16 cellular contexts compared by ENCODE assay signal in the genomic region with DNA sequence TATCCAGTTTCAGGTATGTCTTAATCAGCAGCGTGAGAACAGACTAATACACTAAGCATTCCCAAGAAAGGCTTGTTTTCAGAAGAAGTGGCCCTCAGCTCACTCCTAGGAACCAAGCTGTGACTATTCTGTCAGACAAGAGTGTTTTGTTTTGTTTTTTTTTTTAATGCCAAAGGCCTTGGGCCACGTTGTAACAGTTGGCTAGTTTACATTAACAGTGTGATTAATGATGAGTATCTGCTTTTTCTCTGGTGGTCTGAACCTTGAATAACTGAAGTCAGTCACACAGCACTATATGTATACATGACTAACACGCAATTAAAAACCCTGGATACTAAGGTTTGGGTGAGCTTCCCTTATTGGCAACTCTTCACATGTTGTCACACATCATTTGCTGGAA. TPM values are rescaled to one million over a fixed set of nuclear protein-coding genes. Genes with fewer than 3 reads are reported as not detected.
DNase-seq lines count a peak whose midpoint lies in the region; ATAC-seq and TF ChIP-seq lines count a peak whose summit lies in the region.
"Had no signal": no experiment of that assay in that cellular context is flagged by ENCODE, and none has a peak within 500 bp of the region (broad histone marks: within the 10 kb centered on the region; RNA-seq: fewer than 3 reads in every experiment).

No MANE protein-coding gene starts in this region.

- H3K79me1 ChIP-seq in IMR-90 (ENCODE audit: low read depth in 1 of 2, low read length in 2 of 2) (peaks cover 12 to 30% of the 10 kb centered on the region in 2 experiments), mesenchymal stem cell (replicated peaks; ENCODE audit: low read length, poor library complexity, severe bottlenecking) (peaks cover 4% of the 10 kb centered on the region)

- no peak overlapping the region for H2BK20ac ChIP-seq in IMR-90 (ENCODE audit: low read depth, low read length)

- no peak overlapping the region for H2BK12ac ChIP-seq in mesenchymal stem cell (ENCODE audit: low read length in 2 of 2)

- DNase-seq in Daoy (ENCODE audit: low read depth), result peak; percentile 5
- peak; percentile 36 for DNase-seq in IMR-90
- peak; percentile 20 for DNase-seq in astrocyte of the spinal cord (ENCODE audit: low read depth, low spot score)
- DNase-seq in mesenchymal stem cell, result peak; percentile 38
- DNase-seq in GM23338 (ENCODE audit: low spot score), result no peak
- no peak for DNase-seq in substantia nigra (lab: John Stamatoyannopoulos, UW)
- no peak for DNase-seq in DMS 273 (lab: John Stamatoyannopoulos, UW; ENCODE audit: unreplicated experiment)
- DNase-seq: DMS 273 treated with DMSO at 0.1 percent for 48 hours, KBM-7, NCI-H1092, NCI-H2081 treated with DMSO at 0.1 percent for 48 hours, NCI-H510A, NCI-H774, SK-N-SH had no signal

- no peaks in the 10 kb centered on the region; the same call in 1 of the 2 replicates for H3K9me1 ChIP-seq in IMR-90 (ENCODE audit: insufficient read depth, low read length)

- H4K20me1 ChIP-seq in IMR-90 (ENCODE audit: insufficient read depth, low read length) (no peaks in the 10 kb centered on the region), GM23338 (replicated peaks; ENCODE audit: insufficient read depth) (no peaks in the 10 kb centered on the region)

- H3K27me3 ChIP-seq in IMR-90 (ENCODE audit: control insufficient read depth, insufficient read depth, low read length), result no peaks in the 10 kb centered on the region
- no peaks in the 10 kb centered on the region for H3K27me3 ChIP-seq in mesenchymal stem cell (ENCODE audit: control insufficient read depth in 1 of 2, insufficient read depth in 1 of 2, low read length in 2 of 2)
- H3K27me3 ChIP-seq in GM23338 (ENCODE audit: insufficient read depth), result no peaks in the 10 kb centered on the region
- H3K27me3 ChIP-seq: BLaER1 treated with 17β-estradiol and CSF1 and Interleukin-3, amounts not matched to agents 10 nM and 100 nM had no signal

- H3K27ac Mint-ChIP-seq in GM23338, result no peak overlapping the region

- no peaks in the 10 kb centered on the region for H3F3A ChIP-seq in GM23338 (replicated peaks; ENCODE audit: low read depth)

- H3K4me3 ChIP-seq in IMR-90 (ENCODE audit: insufficient read depth, low read depth, low read length), result no peak overlapping the region
- H3K4me3 ChIP-seq in astrocyte of the spinal cord (ENCODE audit: low read depth, low read length), result no peak overlapping the region
- H3K4me3 ChIP-seq in mesenchymal stem cell (ENCODE audit: insufficient read depth in 1 of 2, low read depth in 1 of 2, low read length in 2 of 2), result no peak overlapping the region
- H3K4me3 ChIP-seq in GM23338, result no peak overlapping the region
- H3K4me3 ChIP-seq: BLaER1 treated with 17β-estradiol and CSF1 and Interleukin-3, amounts not matched to agents 10 nM and 100 nM; HAP-1 had no signal

- peak overlapping the region; percentile 11 for H2BK5ac ChIP-seq in IMR-90 (ENCODE audit: low read depth, low read length, poor library complexity, severe bottlenecking)
- H2BK5ac ChIP-seq in mesenchymal stem cell (ENCODE audit: low read depth, low read length, poor library complexity, severe bottlenecking), result no peak overlapping the region

- H3K9ac ChIP-seq in IMR-90 (ENCODE audit: low read depth, low read length) (no peak overlapping the region), mesenchymal stem cell (ENCODE audit: low read length) (no peak overlapping the region)
- H3K9ac ChIP-seq: BLaER1 treated with 17β-estradiol and CSF1 and Interleukin-3, amounts not matched to agents 10 nM and 100 nM; SK-N-SH had no signal

- BruUV-seq in IMR-90 (replicated peaks; lab: Mats Ljungman, UMichigan), result no TSS peak

- TF ChIP-seq CTCF in IMR-90 (conservative IDR thresholded peaks at IDR 0.05; ENCODE audit: low read depth, low read length) (no peak), astrocyte of the spinal cord (IDR thresholded peaks at IDR 0.05; ENCODE audit: low read depth, low read length) (no peak), GM23338 (conservative IDR thresholded peaks at IDR 0.05; ENCODE audit: low read depth in 2 of 2) (no peak)

- peak overlapping the region; percentile 39; the same call in 1 of the 2 replicates for H2AK5ac ChIP-seq in IMR-90 (ENCODE audit: low read depth, low read length)
- H2AK5ac ChIP-seq in mesenchymal stem cell (ENCODE audit: low read length, severe bottlenecking), result no peak overlapping the region

- H3K4me2 ChIP-seq in IMR-90 (ENCODE audit: low read depth, low read length), result no peak overlapping the region
- H3K4me2 ChIP-seq in mesenchymal stem cell (ENCODE audit: low read length, poor library complexity, severe bottlenecking), result no peak overlapping the region
- H3K4me2 ChIP-seq in GM23338, result no peak overlapping the region
- H3K4me2 ChIP-seq: SK-N-SH had no signal

- H3K23ac ChIP-seq in IMR-90 (ENCODE audit: low read depth, low read length), result no peak overlapping the region
- no peak overlapping the region for H3K23ac ChIP-seq in mesenchymal stem cell (ENCODE audit: low read length in 2 of 2)

- dilution Hi-C loops in IMR-90 (cut with HindIII; ENCODE audit: low sequenced_read_pairs, unreplicated experiment), result no loop called here

- no peak for TF ChIP-seq POLR2A in IMR-90 (IDR thresholded peaks at IDR 0.05; ENCODE audit: low read depth, low read length)

- H3K9me3 Mint-ChIP-seq in GM23338, result peaks cover 3% of the 10 kb centered on the region; the same call in 1 of the 3 replicates

- H4K91ac ChIP-seq in IMR-90 (ENCODE audit: insufficient read depth, low read depth, low read length), result no peak overlapping the region
- no peak overlapping the region for H4K91ac ChIP-seq in mesenchymal stem cell (ENCODE audit: low read length)

- TF ChIP-seq RAD21 in IMR-90 (IDR thresholded peaks at IDR 0.05; ENCODE audit: low read length), result no peak

- peaks cover 5% of the 10 kb centered on the region; the same call in 2 of the 3 replicates for H3K4me1 Mint-ChIP-seq in GM23338

- H2AK9ac ChIP-seq in IMR-90 (replicated peaks; ENCODE audit: low read depth, low read length, poor library complexity), result no peak overlapping the region

- no peaks in the 10 kb centered on the region for H3K27me3 Mint-ChIP-seq in GM23338 (ENCODE audit: insufficient read depth, low read depth, poor library complexity)

- H2AFZ ChIP-seq in IMR-90 (replicated peaks; ENCODE audit: low read length, poor library complexity) (no peak overlapping the region), mesenchymal stem cell (ENCODE audit: low read depth, low read length) (no peak overlapping the region), GM23338 (no peak overlapping the region)

- H3K36me3 ChIP-seq in IMR-90 (ENCODE audit: control insufficient read depth, insufficient read depth, low read length), result no peaks in the 10 kb centered on the region
- H3K36me3 ChIP-seq in mesenchymal stem cell (ENCODE audit: control insufficient read depth in 1 of 2, insufficient read depth in 2 of 2, low read depth in 1 of 2, low read length in 2 of 2), result peaks cover 0 to 4% of the 10 kb centered on the region in 2 experiments
- H3K36me3 ChIP-seq in GM23338 (ENCODE audit: insufficient read depth), result no peaks in the 10 kb centered on the region
- H3K36me3 ChIP-seq: HAP-1 had no signal

- H4K5ac ChIP-seq in IMR-90 (ENCODE audit: low read depth, low read length), result no peak overlapping the region

- no peak overlapping the region for H3K27ac ChIP-seq in IMR-90 (ENCODE audit: insufficient read depth, low read length)
- no peak overlapping the region for H3K27ac ChIP-seq in mesenchymal stem cell (ENCODE audit: low read length, poor library complexity, severe bottlenecking)
- H3K27ac ChIP-seq in GM23338 (ENCODE audit: low read depth), result no peak overlapping the region
- no peak overlapping the region for H3K27ac ChIP-seq in substantia nigra (ENCODE audit: low read depth, low read length, poor library complexity, severe bottlenecking)

- H3K4ac ChIP-seq in IMR-90 (ENCODE audit: low read depth, low read length) (no peak overlapping the region), mesenchymal stem cell (ENCODE audit: low read depth in 1 of 2, low read length in 2 of 2) (no peak overlapping the region)

- H3K56ac ChIP-seq in IMR-90 (ENCODE audit: extremely low read depth, insufficient read depth, low read length), result no peak overlapping the region

- H2BK120ac ChIP-seq in IMR-90 (ENCODE audit: low read depth, low read length) (no peak overlapping the region), mesenchymal stem cell (ENCODE audit: low read depth, low read length) (no peak overlapping the region)

- intact Hi-C loops in IMR-90 (cut with micrococcal nuclease), result no loop called here

- no peak overlapping the region for H3K4me3 Mint-ChIP-seq in GM23338

- H3K36me3 Mint-ChIP-seq in GM23338 (ENCODE audit: low read depth), result peaks cover 3% of the 10 kb centered on the region; the same call in 1 of the 3 replicates

- H2BK15ac ChIP-seq in IMR-90 (ENCODE audit: low read depth, low read length) (no peak overlapping the region), mesenchymal stem cell (ENCODE audit: low read depth, poor library complexity, severe bottlenecking) (no peak overlapping the region)

- POLR2A ChIA-PET in IMR-90 (lab: Charles Lee; ENCODE audit: unreplicated experiment), result no interaction called here

- no peaks in the 10 kb centered on the region for H3K9me2 ChIP-seq in GM23338 (ENCODE audit: insufficient read depth)
- H3K9me2 ChIP-seq: SK-N-SH had no signal

- H3K18ac ChIP-seq in IMR-90 (ENCODE audit: low read depth, low read length) (no peak overlapping the region), mesenchymal stem cell (ENCODE audit: low read depth in 1 of 2, low read length in 2 of 2) (no peak overlapping the region)

- ATAC-seq in IMR-90 (ENCODE audit: low read depth), result no peak
- no peak for ATAC-seq in GM23338

- CTCF ChIA-PET in IMR-90 (lab: Yijun Ruan, JAX), result no interaction called here

- H3K14ac ChIP-seq in IMR-90 (replicated peaks; ENCODE audit: low read depth, low read length), result 0 out of 2 replicates have a peak overlapping the region, but pooled peaks have one; percentile 37
- no peak overlapping the region for H3K14ac ChIP-seq in mesenchymal stem cell (ENCODE audit: low read length in 2 of 2)

- H4K8ac ChIP-seq in IMR-90 (ENCODE audit: low read depth in 2 of 2, low read length in 2 of 2) (no peak overlapping the region), mesenchymal stem cell (ENCODE audit: low read length) (no peak overlapping the region)

- peaks cover 4% of the 10 kb centered on the region; the same call in 1 of the 2 replicates for H3K4me1 ChIP-seq in IMR-90 (ENCODE audit: control insufficient read depth, insufficient read depth, low read length)
- no peaks in the 10 kb centered on the region for H3K4me1 ChIP-seq in mesenchymal stem cell (ENCODE audit: control insufficient read depth, insufficient read depth, low read depth, low read length)
- H3K4me1 ChIP-seq in GM23338 (ENCODE audit: insufficient read depth), result no peaks in the 10 kb centered on the region
- H3K4me1 ChIP-seq: HAP-1 had no signal

- H3K79me2 ChIP-seq in GM23338 (replicated peaks; ENCODE audit: insufficient read depth), result no peaks in the 10 kb centered on the region

- in situ Hi-C loops in IMR-90 (cut with MboI; ENCODE audit: low sequenced_read_pairs) (no loop called here), astrocyte of the spinal cord (cut with HindIII; ENCODE audit: low sequenced_read_pairs) (no loop called here)

- H3K9me3 ChIP-seq in IMR-90 (ENCODE audit: control insufficient read depth, insufficient read depth, low read length), result peaks cover 5% of the 10 kb centered on the region; the same call in 1 of the 2 replicates
- H3K9me3 ChIP-seq in mesenchymal stem cell (ENCODE audit: control insufficient read depth, low read length), result peaks cover 8% of the 10 kb centered on the region
- H3K9me3 ChIP-seq: HAP-1, SK-N-SH had no signal

- no CpG with 5 or more reads among the region's 3 CpGs for whole genome bisulfite sequencing in IMR-90 (ENCODE audit: extremely low coverage in 2 of 2, insufficient read length in 1 of 2), 2 experiments
- 66% methylated on average over 2 of the region's 3 CpGs for WGBS in mesenchymal stem cell

RNA-seq across cellular contexts. Expression of a gene that starts 21.9 kb away (rescaled TPM):
- 9.1 and 14.3 TPM in 2 replicates for total RNA-seq in Daoy (2014; rRNA removed; shearing (Covaris generic))
- total RNA-seq in IMR-90 (2012; rRNA removed), result 47.3 and 58.3 TPM in 2 replicates
- 7.2 and 9.3 TPM in 2 replicates for polyA plus RNA-seq in IMR-90 (2012; rRNA removed)
- 2.6 and 4.4 TPM in 2 replicates for polyA plus RNA-seq in IMR-90 (2012; cell fraction: cytosol; rRNA removed)
- 1.5 and 8.5 TPM in 2 replicates for polyA plus RNA-seq in IMR-90 (2012; cell fraction: nucleus; rRNA removed; ENCODE audit: low replicate concordance)
- polyA plus RNA-seq in mesenchymal stem cell (2013, experiment 1 of 2), result 4.3 TPM
- polyA plus RNA-seq in mesenchymal stem cell (2013, experiment 2 of 2), result 4.2 TPM
- total RNA-seq in GM23338 (2014; rRNA removed; shearing (Covaris generic)), result 0.82 and 1.6 TPM in 2 replicates
- polyA plus RNA-seq in GM23338 (2016; fragmentation: Nextera tagmentation; extraction: Ambion mirVana), result 0.33 and 0.50 TPM in 2 replicates

Comparison
In these comparisons a context has a peak if more than half of its experiments do, and no peak if none do; other contexts are left out.
1. DNase-seq: peak in Daoy (single experiment), IMR-90 (single experiment), astrocyte of the spinal cord (single experiment) and mesenchymal stem cell (single experiment); none in GM23338 (single experiment), substantia nigra (0 of 49) and DMS 273 (single experiment).